30 cellular contexts compared by ENCODE assay signal in the genomic region with DNA sequence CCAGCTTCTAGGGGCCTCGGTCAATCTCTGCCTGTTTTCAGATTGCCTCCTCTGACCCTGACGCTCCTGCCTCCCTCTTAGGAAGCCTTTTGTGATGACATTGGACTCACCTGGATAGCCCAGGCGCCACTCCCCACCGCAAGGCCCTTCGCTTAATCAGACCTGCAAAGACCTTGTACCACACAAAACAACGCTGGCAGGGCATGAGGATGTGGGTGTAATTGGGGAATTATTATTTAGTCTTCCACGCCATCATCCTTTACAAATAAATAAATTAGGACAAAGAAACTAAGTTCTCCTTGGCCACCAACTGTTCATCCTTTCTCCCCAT. TPM values are rescaled to one million over a fixed set of nuclear protein-coding genes. Genes with fewer than 3 reads are reported as not detected.
DNase-seq lines count a peak whose midpoint lies in the region; ATAC-seq, FAIRE-seq and TF ChIP-seq lines count a peak whose summit lies in the region.
"Had no signal": no experiment of that assay in that cellular context is flagged by ENCODE, and none has a peak within 500 bp of the region (broad histone marks: within the 10 kb centered on the region; RNA-seq: fewer than 3 reads in every experiment).

No MANE protein-coding gene starts in this region.

- H3K23ac ChIP-seq in neuronal stem cell (ENCODE audit: low read depth, low read length, poor library complexity): no peak overlapping the region

- no peak overlapping the region for H2AK5ac ChIP-seq in neuronal stem cell (ENCODE audit: low read depth, low read length)

- H2AFZ ChIP-seq in neuronal stem cell (ENCODE audit: low read length): no peak overlapping the region
- H2AFZ ChIP-seq in hepatocyte: no peak overlapping the region

- no peaks in the 10 kb centered on the region for H3K9me3 Mint-ChIP-seq in IgD-negative memory B cell
- H3K9me3 Mint-ChIP-seq in endodermal cell: peaks cover 4% of the 10 kb centered on the region
- H3K9me3 Mint-ChIP-seq in activated CD4-positive, alpha-beta memory T cell treated with anti-CD3 and anti-CD28 coated beads for 36 hours: no peaks in the 10 kb centered on the region
- H3K9me3 Mint-ChIP-seq: activated naive CD4-positive, alpha-beta T cell treated with anti-CD3 and anti-CD28 coated beads, Interleukin-2, amount 50 U/mL, for 24 hours; activated T-helper 17 cell treated with anti-CD3 and anti-CD28 coated beads, Interleukin-2, amount 50 U/mL, for 72 hours; stimulated activated effector memory CD8-positive, alpha-beta T cell treated with anti-CD3 and anti-CD28 coated beads, Interleukin-12 subunit alpha, Interleukin-12 subunit beta, amount 100 ng/mL, for 72 hours had no signal

- H2BK15ac ChIP-seq in neuronal stem cell (ENCODE audit: low read length): no peak overlapping the region

- H3K79me1 ChIP-seq in neuronal stem cell (ENCODE audit: low read depth, low read length): no peaks in the 10 kb centered on the region

- H3K4ac ChIP-seq in neuronal stem cell (ENCODE audit: low read length): no peak overlapping the region

- no peak overlapping the region for H2BK12ac ChIP-seq in neuronal stem cell (ENCODE audit: low read length)

- H3K9ac ChIP-seq in BLaER1 treated with 17β-estradiol and CSF1 and Interleukin-3, amounts not matched to agents 10 nM and 100 nM: peak overlapping the region in 1 of 11 experiments; percentile 11; a peak in 1 of 22 replicates
- no peak overlapping the region for H3K9ac ChIP-seq in endodermal cell (ENCODE audit: extremely low read depth, low read length, poor library complexity, severe bottlenecking)
- H3K9ac ChIP-seq in neuronal stem cell (ENCODE audit: low read depth, low read length, poor library complexity): no peak overlapping the region

- H3K4me3 Mint-ChIP-seq in IgD-negative memory B cell: peak overlapping the region in 1 of 4 donors; percentile 18
- no peak overlapping the region for H3K4me3 Mint-ChIP-seq in endodermal cell
- H3K4me3 Mint-ChIP-seq in activated CD4-positive, alpha-beta memory T cell treated with anti-CD3 and anti-CD28 coated beads for 36 hours: no peak overlapping the region
- H3K4me3 Mint-ChIP-seq: activated CD8-positive, alpha-beta T cell treated with anti-CD3 and anti-CD28 coated beads, Interleukin-2, amount 10 ng/mL, durations not matched to agents 7 days and 5 days; activated naive CD4-positive, alpha-beta T cell treated with anti-CD3 and anti-CD28 coated beads, Interleukin-2, amount 50 U/mL, for 24 hours; activated T-helper 17 cell treated with anti-CD3 and anti-CD28 coated beads, Interleukin-2, amount 50 U/mL, for 72 hours; stimulated activated effector memory CD8-positive, alpha-beta T cell treated with anti-CD3 and anti-CD28 coated beads, Interleukin-12 subunit alpha, Interleukin-12 subunit beta, amount 100 ng/mL, for 72 hours had no signal

- H3K4me1 ChIP-seq in BLaER1 treated with 17β-estradiol and CSF1 and Interleukin-3, amounts not matched to agents 10 nM and 100 nM: peaks cover 13 to 51% (median 44%) of the 10 kb centered on the region in 10 experiments
- H3K4me1 ChIP-seq in endodermal cell (ENCODE audit: control insufficient read depth, insufficient read depth, low read length) (no peaks in the 10 kb centered on the region), pancreas (peaks cover 0 to 14% (median 7%) of the 10 kb centered on the region in 3 donors), neuronal stem cell (ENCODE audit: control insufficient read depth in 2 of 2, insufficient read depth in 1 of 2, low read depth in 1 of 2, low read length in 2 of 2) (peaks cover 0 to 5% of the 10 kb centered on the region in 2 donors), hepatocyte (ENCODE audit: insufficient read depth) (no peaks in the 10 kb centered on the region)

- peak overlapping the region in 8 of 11 experiments; percentile 22 to 38 (median 24); a peak in 12 of 22 replicates for H3K4me2 ChIP-seq in BLaER1 treated with 17β-estradiol and CSF1 and Interleukin-3, amounts not matched to agents 10 nM and 100 nM
- H3K4me2 ChIP-seq in neuronal stem cell (ENCODE audit: insufficient read depth, low read length, poor library complexity, severe bottlenecking): no peak overlapping the region
- no peak overlapping the region for H3K4me2 ChIP-seq in hepatocyte

- no peaks in the 10 kb centered on the region for H3K36me3 ChIP-seq in BLaER1 treated with 17β-estradiol and CSF1 and Interleukin-3, amounts not matched to agents 10 nM and 100 nM
- H3K36me3 ChIP-seq in endodermal cell (ENCODE audit: control insufficient read depth, insufficient read depth, low read length): no peaks in the 10 kb centered on the region
- no peaks in the 10 kb centered on the region for H3K36me3 ChIP-seq in pancreas
- H3K36me3 ChIP-seq in neuronal stem cell (replicated peaks in 1 of 2; ENCODE audit: control insufficient read depth in 2 of 2, insufficient read depth in 2 of 2, low read length in 2 of 2): no peaks in the 10 kb centered on the region
- no peaks in the 10 kb centered on the region for H3K36me3 ChIP-seq in hepatocyte (replicated peaks; ENCODE audit: insufficient read depth, low read depth)
- H3K36me3 ChIP-seq: breast epithelium, MG63, upper lobe of left lung had no signal

- H3K27ac ChIP-seq in BLaER1 treated with 17β-estradiol and CSF1 and Interleukin-3, amounts not matched to agents 10 nM and 100 nM: no peak overlapping the region; a peak in 2 of 22 replicates
- H3K27ac ChIP-seq in endodermal cell (ENCODE audit: low read depth, low read length) (no peak overlapping the region), pancreas (peak overlapping the region in 1 of 4 donors; percentile 37), neuronal stem cell (replicated peaks; ENCODE audit: low read length) (no peak overlapping the region), hepatocyte (no peak overlapping the region)
- H3K27ac ChIP-seq: breast epithelium had no signal

- ATAC-seq in pancreas: peak in 3 of 4 donors; percentile 28 to 33 (median 31)
- ATAC-seq in GM21526 (IDR thresholded peaks at IDR 0.05; ENCODE audit: low FRiP score, unreplicated experiment): no peak
- ATAC-seq: activated CD8-positive, alpha-beta T cell treated with anti-CD3 and anti-CD28 coated beads, Interleukin-2, amount 10 ng/mL, durations not matched to agents 7 days and 5 days; activated T-helper 17 cell treated with anti-CD3 and anti-CD28 coated beads, Interleukin-2, amount 50 U/mL, for 72 hours; stimulated activated effector memory CD8-positive, alpha-beta T cell treated with anti-CD3 and anti-CD28 coated beads, Interleukin-12 subunit alpha, Interleukin-12 subunit beta, amount 100 ng/mL, for 72 hours had no signal

- H4K8ac ChIP-seq in neuronal stem cell (ENCODE audit: low read depth, low read length): no peak overlapping the region

- H2BK120ac ChIP-seq in neuronal stem cell (ENCODE audit: low read depth, low read length): no peak overlapping the region

- POLR2A ChIA-PET in activated CD4-positive, alpha-beta memory T cell treated with anti-CD3 and anti-CD28 coated beads for 36 hours (lab: Charles Lee): no interaction called here

- H3K4me1 Mint-ChIP-seq in IgD-negative memory B cell: peaks cover 31 to 32% (median 31%) of the 10 kb centered on the region in 3 donors
- peaks cover 10% of the 10 kb centered on the region for H3K4me1 Mint-ChIP-seq in endodermal cell
- peaks cover 23% of the 10 kb centered on the region for H3K4me1 Mint-ChIP-seq in activated CD4-positive, alpha-beta memory T cell treated with anti-CD3 and anti-CD28 coated beads for 36 hours (ENCODE audit: low read depth)

- no peak overlapping the region for H3K14ac ChIP-seq in neuronal stem cell (ENCODE audit: low read length)

- DNase-seq in endodermal cell (peak; percentile 62), pancreas (peak in 1 of 6 donors; percentile 36), neuronal stem cell (ENCODE audit: low spot score) (no peak), hepatocyte (ENCODE audit: low spot score) (no peak)
- no peak for DNase-seq in activated CD4-positive, alpha-beta memory T cell treated with anti-CD3 and anti-CD28 coated beads for 36 hours
- DNase-seq: activated CD8-positive, alpha-beta T cell treated with anti-CD3 and anti-CD28 coated beads, Interleukin-2, amount 10 ng/mL, durations not matched to agents 7 days and 5 days; amniotic stem cell; DND-41; effector CD4-positive, alpha-beta T cell; hypothalamus; KG1; MG63; NCI-H1105 treated with DMSO at 0.1 percent for 48 hours; NCI-H1930; NCI-H526 treated with DMSO at 0.1 percent for 48 hours; NK-92 treated with Interleukin-12 subunit alpha and Interleukin-12 subunit beta, amount 100 ng/mL, for 24 hours; occipital lobe; SHP77; T-helper 2 cell; upper lobe of left lung had no signal

- 22 to 81% methylated on average over 2 to 6 of the region's 7 CpGs for WGBS in endodermal cell (ENCODE audit: insufficient coverage in 1 of 2, insufficient read length in 1 of 2), 2 experiments
- WGBS in pancreas, 2 donors: 52 to 55% methylated on average over 7 of the region's 7 CpGs
- WGBS in neuronal stem cell (ENCODE audit: extremely low coverage in 2 of 2, insufficient read length in 2 of 2, insufficient replicate concordance in 1 of 2), 2 donors: no CpG with 5 or more reads among the region's 7 CpGs
- 69% methylated on average over 7 of the region's 7 CpGs for WGBS in hepatocyte (ENCODE audit: low lambda C conversion rate, missing lambda C conversion rate)

- intact Hi-C loops in pancreas (cut with DNase I): no loop called here
- intact Hi-C loops in activated CD4-positive, alpha-beta memory T cell treated with anti-CD3 and anti-CD28 coated beads for 36 hours (cut with micrococcal nuclease): no loop called here

- no peaks in the 10 kb centered on the region for H3K27me3 ChIP-seq in BLaER1 treated with 17β-estradiol and CSF1 and Interleukin-3, amounts not matched to agents 10 nM and 100 nM
- H3K27me3 ChIP-seq in endodermal cell (ENCODE audit: control insufficient read depth, insufficient read depth, low read length, poor library complexity, severe bottlenecking) (no peaks in the 10 kb centered on the region), pancreas (no peaks in the 10 kb centered on the region), neuronal stem cell (ENCODE audit: control insufficient read depth in 3 of 3, insufficient read depth in 3 of 3, low read depth in 1 of 3, low read length in 3 of 3) (no peaks in the 10 kb centered on the region), hepatocyte (no peaks in the 10 kb centered on the region)
- H3K27me3 ChIP-seq: breast epithelium, MG63, upper lobe of left lung had no signal

- CTCF ChIA-PET in activated CD4-positive, alpha-beta memory T cell treated with anti-CD3 and anti-CD28 coated beads for 36 hours (lab: Charles Lee): interaction anchor here (1.7 kb wide), 1 partner anchor 43 kb away, joined by 4 read pairs; no protein-coding TSS in a partner anchor

- H4K91ac ChIP-seq in neuronal stem cell (ENCODE audit: low read depth, low read length, poor library complexity): no peak overlapping the region

- H3K27me3 Mint-ChIP-seq in IgD-negative memory B cell (no peaks in the 10 kb centered on the region), endodermal cell (ENCODE audit: insufficient read depth) (peaks cover 3% of the 10 kb centered on the region)
- no peaks in the 10 kb centered on the region for H3K27me3 Mint-ChIP-seq in activated CD4-positive, alpha-beta memory T cell treated with anti-CD3 and anti-CD28 coated beads for 36 hours
- H3K27me3 Mint-ChIP-seq: activated naive CD4-positive, alpha-beta T cell treated with anti-CD3 and anti-CD28 coated beads, Interleukin-2, amount 50 U/mL, for 24 hours; activated T-helper 17 cell treated with anti-CD3 and anti-CD28 coated beads, Interleukin-2, amount 50 U/mL, for 72 hours had no signal

- H3K9me3 ChIP-seq in BLaER1 treated with 17β-estradiol and CSF1 and Interleukin-3, amounts not matched to agents 10 nM and 100 nM (replicated peaks in 1 of 11): no peaks in the 10 kb centered on the region
- no peaks in the 10 kb centered on the region for H3K9me3 ChIP-seq in endodermal cell (ENCODE audit: control insufficient read depth, low read length)
- H3K9me3 ChIP-seq in pancreas: no peaks in the 10 kb centered on the region
- no peaks in the 10 kb centered on the region for H3K9me3 ChIP-seq in neuronal stem cell (replicated peaks in 1 of 2; ENCODE audit: control insufficient read depth in 2 of 2, insufficient read depth in 1 of 2, low read depth in 1 of 2, low read length in 2 of 2)
- no peaks in the 10 kb centered on the region for H3K9me3 ChIP-seq in hepatocyte (ENCODE audit: low read depth)
- H3K9me3 ChIP-seq: breast epithelium, MG63, upper lobe of left lung had no signal

- H3K18ac ChIP-seq in neuronal stem cell (ENCODE audit: low read length): no peak overlapping the region

- no peak overlapping the region for H3K4me3 ChIP-seq in BLaER1 treated with 17β-estradiol and CSF1 and Interleukin-3, amounts not matched to agents 10 nM and 100 nM
- H3K4me3 ChIP-seq in endodermal cell (ENCODE audit: low read length) (no peak overlapping the region), pancreas (no peak overlapping the region), neuronal stem cell (ENCODE audit: low read length in 2 of 2) (no peak overlapping the region), hepatocyte (no peak overlapping the region)
- H3K4me3 ChIP-seq: breast epithelium, MG63, upper lobe of left lung had no signal

- H3K79me2 ChIP-seq in hepatocyte: no peaks in the 10 kb centered on the region

- no peak for TF ChIP-seq CTCF in endodermal cell (conservative IDR thresholded peaks at IDR 0.05)
- no peak for TF ChIP-seq CTCF in pancreas (IDR thresholded peaks at IDR 0.05)
- no peak for TF ChIP-seq CTCF in hepatocyte (IDR thresholded peaks at IDR 0.05; ENCODE audit: poor library complexity)

- H3K9me2 ChIP-seq in hepatocyte (replicated peaks; ENCODE audit: insufficient read depth): no peaks in the 10 kb centered on the region

- H3K36me3 Mint-ChIP-seq in IgD-negative memory B cell (no peaks in the 10 kb centered on the region), endodermal cell (ENCODE audit: low read depth) (no peaks in the 10 kb centered on the region)
- no peaks in the 10 kb centered on the region for H3K36me3 Mint-ChIP-seq in activated CD4-positive, alpha-beta memory T cell treated with anti-CD3 and anti-CD28 coated beads for 36 hours
- H3K36me3 Mint-ChIP-seq: activated naive CD4-positive, alpha-beta T cell treated with anti-CD3 and anti-CD28 coated beads, Interleukin-2, amount 50 U/mL, for 24 hours had no signal

- peak overlapping the region in 2 of 3 donors; percentile 53 to 70 for H3K27ac Mint-ChIP-seq in IgD-negative memory B cell
- no peak overlapping the region for H3K27ac Mint-ChIP-seq in endodermal cell
- no peak overlapping the region for H3K27ac Mint-ChIP-seq in activated CD4-positive, alpha-beta memory T cell treated with anti-CD3 and anti-CD28 coated beads for 36 hours
- H3K27ac Mint-ChIP-seq: activated CD8-positive, alpha-beta T cell treated with anti-CD3 and anti-CD28 coated beads, Interleukin-2, amount 10 ng/mL, durations not matched to agents 7 days and 5 days; activated naive CD4-positive, alpha-beta T cell treated with anti-CD3 and anti-CD28 coated beads, Interleukin-2, amount 50 U/mL, for 24 hours; activated T-helper 17 cell treated with anti-CD3 and anti-CD28 coated beads, Interleukin-2, amount 50 U/mL, for 72 hours; stimulated activated effector memory CD8-positive, alpha-beta T cell treated with anti-CD3 and anti-CD28 coated beads, Interleukin-12 subunit alpha, Interleukin-12 subunit beta, amount 100 ng/mL, for 72 hours had no signal

- no peak overlapping the region for H2BK5ac ChIP-seq in neuronal stem cell (ENCODE audit: low read length)

- no peaks in the 10 kb centered on the region for H4K20me1 ChIP-seq in BLaER1 treated with 17β-estradiol and CSF1 and Interleukin-3, amounts not matched to agents 10 nM and 100 nM
- no peaks in the 10 kb centered on the region for H4K20me1 ChIP-seq in hepatocyte (ENCODE audit: insufficient read depth, poor library complexity, severe bottlenecking)

- no peak for FAIRE-seq in pancreas (lab: Jason Lieb, UNC)
- FAIRE-seq: GM18507, H54, HTR-8/SVneo had no signal

RNA-seq across cellular contexts. Expression of a gene that starts 7.7 kb away (rescaled TPM):
- 48.1 TPM for polyA plus RNA-seq in IgD-negative memory B cell
- 10 to 100 TPM; 22.7 to 24.1 TPM for total RNA-seq in endodermal cell
- polyA plus RNA-seq in endodermal cell (2013, experiment 1 of 2): 28.1 TPM
- 28.9 TPM for polyA plus RNA-seq in endodermal cell (2013, experiment 2 of 2)
- 10 to 100 TPM; 13.5 to 20.2 (median 17.3) TPM for total RNA-seq in pancreas
- polyA plus RNA-seq in pancreas: 10 to 100 TPM; 27.4 to 30.1 TPM
- total RNA-seq in activated CD4-positive, alpha-beta memory T cell treated with anti-CD3 and anti-CD28 coated beads for 36 hours: 10 to 100 TPM in 1 of 2 experiments, 1 to 10 TPM in 1; 10.0 to 10.4 TPM
- polyA plus RNA-seq in neuronal stem cell (2013, experiment 1 of 2): 26.4 TPM
- 26.7 TPM for polyA plus RNA-seq in neuronal stem cell (2013, experiment 2 of 2)
- 23.5 and 24.7 TPM in 2 replicates for total RNA-seq in hepatocyte
- 29.0 and 35.3 TPM in 2 replicates for polyA plus RNA-seq in hepatocyte

Comparison
In these comparisons a context has a peak if more than half of its experiments do, and no peak if none do; other contexts are left out.
1. H3K4me2 ChIP-seq: peak in BLaER1 treated with 17β-estradiol and CSF1 and Interleukin-3, amounts not matched to agents 10 nM and 100 nM (8 of 11); none in neuronal stem cell (single experiment) and hepatocyte (single experiment).
2. H3K27ac Mint-ChIP-seq: peak in IgD-negative memory B cell (2 of 3); none in endodermal cell (single experiment) and activated CD4-positive, alpha-beta memory T cell treated with anti-CD3 and anti-CD28 coated beads for 36 hours (single experiment).